In the genomic region with DNA sequence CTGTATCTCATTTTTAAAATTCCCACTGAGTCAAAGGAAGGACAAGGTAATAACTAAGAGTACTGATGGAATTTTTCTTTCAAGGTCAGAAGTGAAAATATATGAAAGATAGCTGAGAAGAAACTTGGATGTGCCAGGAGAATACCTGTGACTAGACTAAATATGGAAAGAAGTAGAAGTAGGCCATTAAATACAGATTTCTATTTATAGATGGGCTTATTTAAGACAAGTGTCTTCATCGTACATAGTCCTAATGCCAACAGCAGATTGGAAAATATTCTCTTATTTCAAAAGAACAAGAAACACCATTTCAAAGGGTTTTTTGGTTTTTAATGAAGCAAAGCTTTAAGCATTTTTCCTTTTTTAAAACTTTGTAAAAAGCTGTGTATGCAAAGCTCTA, we compare ENCODE assay signal across 15 cellular contexts.
"Had no signal": no experiment of that assay in that cellular context is flagged by ENCODE, and none has a peak within 500 bp of the region (broad histone marks: within the 10 kb centered on the region; RNA-seq: fewer than 3 reads in every experiment).

No MANE protein-coding gene starts in this region.

- H3K27me3 ChIP-seq: ascending aorta, colonic mucosa, sigmoid colon, stomach had no signal

- H3K4me3 ChIP-seq: ascending aorta, colonic mucosa, prostate gland, sigmoid colon, stomach had no signal

- H3K27ac ChIP-seq: ascending aorta, colonic mucosa, prostate gland, stomach had no signal

- H3K27ac Mint-ChIP-seq: activated CD4-positive, alpha-beta memory T cell treated with anti-CD3 and anti-CD28 coated beads for 36 hours had no signal

- H3K27me3 Mint-ChIP-seq: activated CD4-positive, alpha-beta memory T cell treated with anti-CD3 and anti-CD28 coated beads for 36 hours had no signal

- DNase-seq: activated CD4-positive, alpha-beta memory T cell treated with anti-CD3 and anti-CD28 coated beads for 36 hours; activated CD4-positive, CD25-positive, alpha-beta regulatory T cell treated with anti-CD3 and anti-CD28 coated beads, Interleukin-2, amount 50 U/mL, for 72 hours; activated CD8-positive, alpha-beta memory T cell treated with anti-CD3 and anti-CD28 coated beads, Interleukin-2, amount 50 U/mL, for 48 hours; activated effector memory CD4-positive, alpha-beta T cell treated with anti-CD3 and anti-CD28 coated beads, Interleukin-2, amount 50 U/mL, for 16 hours; colonic mucosa; foreskin melanocyte; kidney; SIG-M5; sigmoid colon; stimulated activated CD4-positive, alpha-beta T cell treated with anti-CD3 and anti-CD28 coated beads, Interleukin-4, amount 100 ng/mL, for 24 hours; stomach had no signal

- H3K4me3 Mint-ChIP-seq: activated CD4-positive, alpha-beta memory T cell treated with anti-CD3 and anti-CD28 coated beads for 36 hours; mesothelial cell of epicardium; T-helper 2 cell treated with Interferon-gamma antibody and Interleukin-4, amounts not matched to agents 5 μg/mL and 100 μg/mL, for 36 hours had no signal

- H3K36me3 ChIP-seq: prostate gland had no signal

- H3K9me3 ChIP-seq: ascending aorta, colonic mucosa, prostate gland, sigmoid colon, stomach had no signal

- H3K9me3 Mint-ChIP-seq: activated CD4-positive, alpha-beta memory T cell treated with anti-CD3 and anti-CD28 coated beads for 36 hours; mesothelial cell of epicardium; T-helper 2 cell treated with Interferon-gamma antibody and Interleukin-4, amounts not matched to agents 5 μg/mL and 100 μg/mL, for 36 hours had no signal
